In genomic region chr14:74514471-74514932, GRCh38 we compare ENCODE assay signal across 10 cellular contexts. TPM values are rescaled to one million over a fixed set of nuclear protein-coding genes. Genes with fewer than 3 reads are reported as not detected.
DNase-seq lines count a peak whose midpoint lies in the region; ATAC-seq and TF ChIP-seq lines count a peak whose summit lies in the region.
"Had no signal": no experiment of that assay in that cellular context is flagged by ENCODE, and none has a peak within 500 bp of the region (broad histone marks: within the 10 kb centered on the region; RNA-seq: fewer than 3 reads in every experiment).

No MANE protein-coding gene starts in this region.

- no peaks in the 10 kb centered on the region for H3K9me3 Mint-ChIP-seq in activated CD4-positive, alpha-beta T cell treated with anti-CD3 and anti-CD28 coated beads, Interleukin-2, amount 10 ng/mL, durations not matched to agents 24 days and 14 days
- H3K9me3 Mint-ChIP-seq: immature natural killer cell had no signal

- DNase-seq in GM10266 (ENCODE audit: extremely low spot score), result peak; percentile 32
- peak; percentile 78 for DNase-seq in NB4 (ENCODE audit: low read depth)
- no peak for DNase-seq in epithelial cell of prostate (ENCODE audit: low read depth, low spot score)
- peak; percentile 88 for DNase-seq in posterior vena cava (ENCODE audit: low spot score)
- no peak for DNase-seq in activated CD4-positive, alpha-beta T cell treated with anti-CD3 and anti-CD28 coated beads, Interleukin-2, amount 10 ng/mL, durations not matched to agents 24 days and 14 days
- DNase-seq in prostate gland (ENCODE audit: low spot score), result no peak
- DNase-seq in T-helper 1 cell, result no peak
- DNase-seq: immature natural killer cell had no signal

- TF ChIP-seq CTCF in GM10266 (IDR thresholded peaks at IDR 0.05; ENCODE audit: control insufficient read depth, insufficient read depth, low read depth, missing control alignments), result no peak
- no peak for TF ChIP-seq CTCF in NB4 (IDR thresholded peaks at IDR 0.05; ENCODE audit: low read depth, low read length)
- no peak for TF ChIP-seq CTCF in prostate gland (IDR thresholded peaks at IDR 0.05)

- no peak for ATAC-seq in HG03520 (IDR thresholded peaks at IDR 0.05; ENCODE audit: unreplicated experiment)
- ATAC-seq: Panc1 had no signal

- H3K27ac ChIP-seq in epithelial cell of prostate, result peak overlapping the region; percentile 35
- H3K27ac ChIP-seq in prostate gland, result no peak overlapping the region

- H3K9me3 ChIP-seq in prostate gland, result no peaks in the 10 kb centered on the region

- WGBS in prostate gland, result 65% methylated on average over 13 of the region's 13 CpGs

- H3K4me1 Mint-ChIP-seq in activated CD4-positive, alpha-beta T cell treated with anti-CD3 and anti-CD28 coated beads, Interleukin-2, amount 10 ng/mL, durations not matched to agents 24 days and 14 days, result peaks cover 7% of the 10 kb centered on the region

- no peaks in the 10 kb centered on the region for H3K4me1 ChIP-seq in prostate gland (replicated peaks)

- peaks cover 30% of the 10 kb centered on the region for H3K27me3 Mint-ChIP-seq in activated CD4-positive, alpha-beta T cell treated with anti-CD3 and anti-CD28 coated beads, Interleukin-2, amount 10 ng/mL, durations not matched to agents 24 days and 14 days

- H3K36me3 ChIP-seq in prostate gland, result no peaks in the 10 kb centered on the region

- no peak overlapping the region for H3K27ac Mint-ChIP-seq in activated CD4-positive, alpha-beta T cell treated with anti-CD3 and anti-CD28 coated beads, Interleukin-2, amount 10 ng/mL, durations not matched to agents 24 days and 14 days

- H3K36me3 Mint-ChIP-seq in activated CD4-positive, alpha-beta T cell treated with anti-CD3 and anti-CD28 coated beads, Interleukin-2, amount 10 ng/mL, durations not matched to agents 24 days and 14 days (ENCODE audit: low read depth), result no peaks in the 10 kb centered on the region

- no peak overlapping the region for H3K4me3 Mint-ChIP-seq in activated CD4-positive, alpha-beta T cell treated with anti-CD3 and anti-CD28 coated beads, Interleukin-2, amount 10 ng/mL, durations not matched to agents 24 days and 14 days

- H3K4me3 ChIP-seq in NB4 (ENCODE audit: low read depth, low read length) (peak overlapping the region; percentile 38), prostate gland (no peak overlapping the region)

- no peaks in the 10 kb centered on the region for H3K27me3 ChIP-seq in prostate gland (replicated peaks; ENCODE audit: insufficient read depth)

- intact Hi-C loops in posterior vena cava (cut with DNase I) (no loop called here), prostate gland (cut with DNase I) (no loop called here)
- intact Hi-C loops in activated CD4-positive, alpha-beta T cell treated with anti-CD3 and anti-CD28 coated beads, Interleukin-2, amount 10 ng/mL, durations not matched to agents 24 days and 14 days (cut with micrococcal nuclease), result no loop called here

- TF ChIP-seq POLR2A in NB4 (IDR thresholded peaks at IDR 0.05; ENCODE audit: extremely low read depth, insufficient read length) (no peak), prostate gland (IDR thresholded peaks at IDR 0.05) (no peak)

RNA-seq across cellular contexts. Expression of gene ISCA2, which starts 20.9 kb away (rescaled TPM):
- 10 to 100 TPM in 1 of 2 donors, 1 to 10 TPM in 1; 9.3 to 12.9 TPM for total RNA-seq in posterior vena cava
- total RNA-seq in activated CD4-positive, alpha-beta T cell treated with anti-CD3 and anti-CD28 coated beads, Interleukin-2, amount 10 ng/mL, durations not matched to agents 24 days and 14 days, result 20.0 and 20.8 TPM in 2 replicates
- 10 to 100 TPM; 23.5 to 25.5 TPM for total RNA-seq in prostate gland

RNA-seq across cellular contexts. Expression of gene NPC2, which starts 21.4 kb away (rescaled TPM):
- total RNA-seq in posterior vena cava (100 to 1,000 TPM; 147 to 224 TPM), prostate gland (100 to 1,000 TPM; 625 to 762 TPM)
- total RNA-seq in activated CD4-positive, alpha-beta T cell treated with anti-CD3 and anti-CD28 coated beads, Interleukin-2, amount 10 ng/mL, durations not matched to agents 24 days and 14 days, result 12.3 and 15.5 TPM in 2 replicates

Comparison
In these comparisons a context has a peak if more than half of its experiments do, and no peak if none do; other contexts are left out.
1. DNase-seq: peak in GM10266 (single experiment), NB4 (single experiment) and posterior vena cava (single experiment); none in epithelial cell of prostate (single experiment), activated CD4-positive, alpha-beta T cell treated with anti-CD3 and anti-CD28 coated beads, Interleukin-2, amount 10 ng/mL, durations not matched to agents 24 days and 14 days (single experiment), prostate gland (single experiment) and T-helper 1 cell (0 of 5).